Comparison of ENCODE assay signal across 17 cellular contexts in genomic region chr13:24032674-24033073, GRCh38.
DNase-seq lines count a peak whose midpoint lies in the region; ATAC-seq and TF ChIP-seq lines count a peak whose summit lies in the region.
"Had no signal": no experiment of that assay in that cellular context is flagged by ENCODE, and none has a peak within 500 bp of the region (broad histone marks: within the 10 kb centered on the region; RNA-seq: fewer than 3 reads in every experiment).

No MANE protein-coding gene starts in this region.

- H3K4me1 ChIP-seq in lung (ENCODE audit: control insufficient read depth in 2 of 2, insufficient read depth in 2 of 2, low read length in 2 of 2), result peaks cover 4 to 5% of the 10 kb centered on the region in 2 donors
- peaks cover 28 to 35% of the 10 kb centered on the region in 2 donors for H3K4me1 ChIP-seq in thoracic aorta (ENCODE audit: control insufficient read depth in 1 of 2, low read depth in 2 of 2)

- WGBS in lung, 2 donors, result 66 to 83% methylated on average over 2 of the region's 2 CpGs

- H3K27ac Mint-ChIP-seq in activated T-helper 2 cell treated with anti-CD3 and anti-CD28 coated beads, Interferon-gamma antibody, Interleukin-2, Interleukin-4, amounts not matched to agents 10 μg/mL and 5 μg/mL and 100 μg/mL, durations not matched to agents 14 hours and 24 hours and 36 hours, result no peak overlapping the region
- H3K27ac Mint-ChIP-seq: activated CD4-positive, alpha-beta memory T cell treated with anti-CD3 and anti-CD28 coated beads for 36 hours; activated naive CD8-positive, alpha-beta T cell treated with anti-CD3 and anti-CD28 coated beads, Interleukin-2, amount 10 ng/mL, durations not matched to agents 7 days and 5 days; progenitor cell of endocrine pancreas had no signal

- DNase-seq in MG63 (peak; percentile 12), fibroblast of peridontal ligament (ENCODE audit: extremely low read depth) (peak; percentile 51), lung (ENCODE audit: low spot score) (peak; percentile 7), thoracic aorta (ENCODE audit: low spot score) (no peak), NCI-H1436 treated with DMSO at 0.1 percent for 48 hours (lab: John Stamatoyannopoulos, UW) (no peak)
- DNase-seq in activated T-helper 2 cell treated with anti-CD3 and anti-CD28 coated beads, Interferon-gamma antibody, Interleukin-2, Interleukin-4, amounts not matched to agents 10 μg/mL and 5 μg/mL and 100 μg/mL, durations not matched to agents 14 hours and 24 hours and 36 hours (ENCODE audit: low spot score), result no peak
- DNase-seq: activated CD4-positive, alpha-beta memory T cell treated with anti-CD3 and anti-CD28 coated beads for 36 hours; activated naive CD8-positive, alpha-beta T cell treated with anti-CD3 and anti-CD28 coated beads, Interleukin-2, amount 10 ng/mL, durations not matched to agents 7 days and 5 days; activated T-cell treated with anti-CD3 and anti-CD28 coated beads, Interleukin-2, amount 50 U/mL, for 48 hours; cerebellar nuclear complex; islet precursor cell; NCI-H1694; NCI-H524 treated with DMSO at 0.1 percent for 48 hours had no signal

- H3K36me3 ChIP-seq in MG63 (no peaks in the 10 kb centered on the region), lung (ENCODE audit: control insufficient read depth in 2 of 2, insufficient read depth in 2 of 2, low read length in 2 of 2) (no peaks in the 10 kb centered on the region), thoracic aorta (no peaks in the 10 kb centered on the region)
- H3K36me3 ChIP-seq: BLaER1 treated with 17β-estradiol and CSF1 and Interleukin-3, amounts not matched to agents 10 nM and 100 nM had no signal

- TF ChIP-seq CTCF in lung (IDR thresholded peaks at IDR 0.05; ENCODE audit: control extremely low read depth, extremely low read depth) (no peak), thoracic aorta (IDR thresholded peaks at IDR 0.05) (no peak)

- intact Hi-C loops in activated T-helper 2 cell treated with anti-CD3 and anti-CD28 coated beads, Interferon-gamma antibody, Interleukin-2, Interleukin-4, amounts not matched to agents 10 μg/mL and 5 μg/mL and 100 μg/mL, durations not matched to agents 14 hours and 24 hours and 36 hours (cut with micrococcal nuclease), result no loop called here

- no peaks in the 10 kb centered on the region for H3K36me3 Mint-ChIP-seq in activated T-helper 2 cell treated with anti-CD3 and anti-CD28 coated beads, Interferon-gamma antibody, Interleukin-2, Interleukin-4, amounts not matched to agents 10 μg/mL and 5 μg/mL and 100 μg/mL, durations not matched to agents 14 hours and 24 hours and 36 hours (ENCODE audit: low read depth)
- H3K36me3 Mint-ChIP-seq: activated CD4-positive, alpha-beta memory T cell treated with anti-CD3 and anti-CD28 coated beads for 36 hours; activated naive CD8-positive, alpha-beta T cell treated with anti-CD3 and anti-CD28 coated beads, Interleukin-2, amount 10 ng/mL, durations not matched to agents 7 days and 5 days had no signal

- H3K27me3 ChIP-seq in MG63, result no peaks in the 10 kb centered on the region
- H3K27me3 ChIP-seq in lung (ENCODE audit: control insufficient read depth, insufficient read depth), result no peaks in the 10 kb centered on the region
- no peaks in the 10 kb centered on the region for H3K27me3 ChIP-seq in thoracic aorta (replicated peaks; ENCODE audit: insufficient read depth)
- H3K27me3 ChIP-seq: BLaER1 treated with 17β-estradiol and CSF1 and Interleukin-3, amounts not matched to agents 10 nM and 100 nM had no signal

- no peak overlapping the region for H3K4me3 Mint-ChIP-seq in activated T-helper 2 cell treated with anti-CD3 and anti-CD28 coated beads, Interferon-gamma antibody, Interleukin-2, Interleukin-4, amounts not matched to agents 10 μg/mL and 5 μg/mL and 100 μg/mL, durations not matched to agents 14 hours and 24 hours and 36 hours (ENCODE audit: low read depth)
- H3K4me3 Mint-ChIP-seq: activated CD4-positive, alpha-beta memory T cell treated with anti-CD3 and anti-CD28 coated beads for 36 hours; activated naive CD8-positive, alpha-beta T cell treated with anti-CD3 and anti-CD28 coated beads, Interleukin-2, amount 10 ng/mL, durations not matched to agents 7 days and 5 days had no signal

- H3K9me3 Mint-ChIP-seq in activated T-helper 2 cell treated with anti-CD3 and anti-CD28 coated beads, Interferon-gamma antibody, Interleukin-2, Interleukin-4, amounts not matched to agents 10 μg/mL and 5 μg/mL and 100 μg/mL, durations not matched to agents 14 hours and 24 hours and 36 hours, result no peaks in the 10 kb centered on the region
- H3K9me3 Mint-ChIP-seq: activated CD4-positive, alpha-beta memory T cell treated with anti-CD3 and anti-CD28 coated beads for 36 hours had no signal

- no peaks in the 10 kb centered on the region for H3K4me1 Mint-ChIP-seq in activated T-helper 2 cell treated with anti-CD3 and anti-CD28 coated beads, Interferon-gamma antibody, Interleukin-2, Interleukin-4, amounts not matched to agents 10 μg/mL and 5 μg/mL and 100 μg/mL, durations not matched to agents 14 hours and 24 hours and 36 hours (ENCODE audit: low read depth)
- H3K4me1 Mint-ChIP-seq: activated naive CD8-positive, alpha-beta T cell treated with anti-CD3 and anti-CD28 coated beads, Interleukin-2, amount 10 ng/mL, durations not matched to agents 7 days and 5 days had no signal

- H3K9me3 ChIP-seq in MG63, result no peaks in the 10 kb centered on the region
- H3K9me3 ChIP-seq in lung (ENCODE audit: control insufficient read depth in 2 of 2, insufficient read depth in 1 of 2, low read length in 1 of 2), result no peaks in the 10 kb centered on the region
- no peaks in the 10 kb centered on the region for H3K9me3 ChIP-seq in thoracic aorta
- H3K9me3 ChIP-seq: BLaER1 treated with 17β-estradiol and CSF1 and Interleukin-3, amounts not matched to agents 10 nM and 100 nM had no signal

- H3K27me3 Mint-ChIP-seq in activated T-helper 2 cell treated with anti-CD3 and anti-CD28 coated beads, Interferon-gamma antibody, Interleukin-2, Interleukin-4, amounts not matched to agents 10 μg/mL and 5 μg/mL and 100 μg/mL, durations not matched to agents 14 hours and 24 hours and 36 hours (ENCODE audit: low read depth), result peaks cover 33% of the 10 kb centered on the region
- H3K27me3 Mint-ChIP-seq: progenitor cell of endocrine pancreas had no signal

- H3K4me3 ChIP-seq in MG63 (no peak overlapping the region), lung (no peak overlapping the region), thoracic aorta (peak overlapping the region; percentile 20)
- H3K4me3 ChIP-seq: BLaER1 treated with 17β-estradiol and CSF1 and Interleukin-3, amounts not matched to agents 10 nM and 100 nM had no signal

- H3K27ac ChIP-seq in lung (ENCODE audit: low read depth in 1 of 2, low read length in 1 of 2) (no peak overlapping the region), thoracic aorta (peak overlapping the region; percentile 5 to 70)
- H3K27ac ChIP-seq: BLaER1 treated with 17β-estradiol and CSF1 and Interleukin-3, amounts not matched to agents 10 nM and 100 nM had no signal

- ATAC-seq in lung (ENCODE audit: insufficient read depth, low FRiP score) (no peak), thoracic aorta (ENCODE audit: insufficient number of reproducible peaks, low FRiP score, low read depth) (no peak), HG03175 (IDR thresholded peaks at IDR 0.05; ENCODE audit: unreplicated experiment) (no peak), HG02970 (IDR thresholded peaks at IDR 0.05; ENCODE audit: low FRiP score, unreplicated experiment) (no peak)

Comparison
In these comparisons a context has a peak if more than half of its experiments do, and no peak if none do; other contexts are left out.
1. DNase-seq: peak in MG63 (single experiment), fibroblast of peridontal ligament (single experiment) and lung (single experiment); none in thoracic aorta (single experiment), NCI-H1436 treated with DMSO at 0.1 percent for 48 hours (single experiment) and activated T-helper 2 cell treated with anti-CD3 and anti-CD28 coated beads, Interferon-gamma antibody, Interleukin-2, Interleukin-4, amounts not matched to agents 10 μg/mL and 5 μg/mL and 100 μg/mL, durations not matched to agents 14 hours and 24 hours and 36 hours (single experiment).
2. H3K27ac ChIP-seq: peak in thoracic aorta (2 of 2); none in lung (0 of 2).